18 cellular contexts compared by ENCODE assay signal in genomic region chr4:84809946-84810345, GRCh38.
DNase-seq lines count a peak whose midpoint lies in the region; ATAC-seq, FAIRE-seq and TF ChIP-seq lines count a peak whose summit lies in the region.
"Had no signal": no experiment of that assay in that cellular context is flagged by ENCODE, and none has a peak within 500 bp of the region (broad histone marks: within the 10 kb centered on the region; RNA-seq: fewer than 3 reads in every experiment).

No MANE protein-coding gene starts in this region.

- no peak for TF ChIP-seq EP300 in esophagus muscularis mucosa (IDR thresholded peaks at IDR 0.05)

- CTCF ChIA-PET in IMR-90 (lab: Yijun Ruan, JAX) = no interaction called here

- peaks cover 5 to 8% of the 10 kb centered on the region in 2 experiments; a peak in 3 of 4 replicates for H3K79me1 ChIP-seq in IMR-90 (ENCODE audit: low read depth in 1 of 2, low read length in 2 of 2)

- no peak for ATAC-seq in IMR-90 (ENCODE audit: low read depth)
- ATAC-seq: GM12878, GM23338, Right ventricle myocardium inferior had no signal

- H4K5ac ChIP-seq in IMR-90 (ENCODE audit: low read depth, low read length) = no peak overlapping the region

- H2BK20ac ChIP-seq in IMR-90 (ENCODE audit: low read depth, low read length) = no peak overlapping the region

- in situ Hi-C loops in IMR-90 (cut with MboI; ENCODE audit: low sequenced_read_pairs) = no loop called here

- BruUV-seq in IMR-90 (replicated peaks; lab: Mats Ljungman, UMichigan) = no TSS peak

- no peaks in the 10 kb centered on the region for H3K79me2 ChIP-seq in keratinocyte (ENCODE audit: control insufficient read depth, insufficient read depth, low read length)

- POLR2A ChIA-PET in IMR-90 (lab: Charles Lee; ENCODE audit: unreplicated experiment) = no interaction called here

- H3K56ac ChIP-seq in IMR-90 (ENCODE audit: extremely low read depth, insufficient read depth, low read length) = no peak overlapping the region

- H3K18ac ChIP-seq in IMR-90 (ENCODE audit: low read depth, low read length) = no peak overlapping the region

- dilution Hi-C loops in IMR-90 (cut with HindIII; ENCODE audit: low sequenced_read_pairs, unreplicated experiment) (no loop called here), keratinocyte (cut with MboI; ENCODE audit: extremely low pct_ligation_motif_present, low sequenced_read_pairs) (no loop called here)

- no peaks in the 10 kb centered on the region; the same call in 1 of the 2 replicates for H3K4me1 ChIP-seq in IMR-90 (ENCODE audit: control insufficient read depth, insufficient read depth, low read length)
- peaks cover 9% of the 10 kb centered on the region for H3K4me1 ChIP-seq in keratinocyte (ENCODE audit: control insufficient read depth, extremely low read depth, insufficient read depth, low read length)
- no peaks in the 10 kb centered on the region for H3K4me1 ChIP-seq in thyroid gland
- H3K4me1 ChIP-seq in esophagus muscularis mucosa = peaks cover 0 to 11% (median 7%) of the 10 kb centered on the region in 4 donors
- H3K4me1 ChIP-seq: HAP-1 had no signal

- H4K91ac ChIP-seq in IMR-90 (ENCODE audit: insufficient read depth, low read depth, low read length) = no peak overlapping the region

- no peak overlapping the region for H3K27ac ChIP-seq in IMR-90 (ENCODE audit: insufficient read depth, low read length)
- H3K27ac ChIP-seq in cingulate gyrus (ENCODE audit: low read depth, low read length) = peak overlapping the region; percentile 48
- no peak overlapping the region for H3K27ac ChIP-seq in keratinocyte (ENCODE audit: control insufficient read depth, insufficient read depth, low read length)
- no peak overlapping the region for H3K27ac ChIP-seq in thyroid gland
- no peak overlapping the region for H3K27ac ChIP-seq in esophagus muscularis mucosa (replicated peaks in 1 of 4)

- no peak overlapping the region for H2BK120ac ChIP-seq in IMR-90 (ENCODE audit: low read depth, low read length)

- H3K4me2 ChIP-seq in IMR-90 (ENCODE audit: low read depth, low read length) (no peak overlapping the region), keratinocyte (ENCODE audit: control insufficient read depth, extremely low read depth, insufficient read depth, low read depth, low read length) (no peak overlapping the region)
- H3K4me2 ChIP-seq: GM23338 had no signal

- peak; percentile 9 for FAIRE-seq in keratinocyte (lab: Jason Lieb, UNC)
- FAIRE-seq: A204.1, GM12878, RCC 7860 had no signal

- TF ChIP-seq POLR2A in IMR-90 (IDR thresholded peaks at IDR 0.05; ENCODE audit: low read depth, low read length) = no peak
- no peak for TF ChIP-seq POLR2A in thyroid gland (IDR thresholded peaks at IDR 0.05)
- TF ChIP-seq POLR2A in esophagus muscularis mucosa (IDR thresholded peaks at IDR 0.05; ENCODE audit: low read depth) = no peak

- H2AK5ac ChIP-seq in IMR-90 (ENCODE audit: low read depth, low read length) = no peak overlapping the region

- no peak overlapping the region for H4K8ac ChIP-seq in IMR-90 (ENCODE audit: low read depth in 2 of 2, low read length in 2 of 2)

- no peak overlapping the region for H2BK15ac ChIP-seq in IMR-90 (ENCODE audit: low read depth, low read length)

- H3K23ac ChIP-seq in IMR-90 (ENCODE audit: low read depth, low read length) = no peak overlapping the region

- H3K4me3 ChIP-seq in IMR-90 (ENCODE audit: insufficient read depth, low read depth, low read length) = no peak overlapping the region
- no peak overlapping the region for H3K4me3 ChIP-seq in keratinocyte (ENCODE audit: control insufficient read depth in 2 of 3, extremely low read depth in 1 of 3, insufficient read depth in 2 of 3, low read depth in 1 of 3, low read length in 3 of 3)
- no peak overlapping the region for H3K4me3 ChIP-seq in thyroid gland (replicated peaks in 1 of 3)
- H3K4me3 ChIP-seq in esophagus muscularis mucosa = no peak overlapping the region
- H3K4me3 ChIP-seq: GM12878, GM23338, HAP-1 had no signal

- intact Hi-C loops in IMR-90 (cut with micrococcal nuclease) = loop anchor here (5.0 kb wide), 1 partner anchor 157 kb away; the partner anchor contains the start of gene WDFY3
- intact Hi-C loops in thyroid gland (cut with DNase I) = no loop called here
- intact Hi-C loops in esophagus muscularis mucosa (cut with DNase I) = no loop called here

- no peak overlapping the region for H2AK9ac ChIP-seq in IMR-90 (replicated peaks; ENCODE audit: low read depth, low read length, poor library complexity)

- no peak for TF ChIP-seq RAD21 in IMR-90 (IDR thresholded peaks at IDR 0.05; ENCODE audit: low read length)

- no peak overlapping the region for H2BK5ac ChIP-seq in IMR-90 (ENCODE audit: low read depth, low read length, poor library complexity, severe bottlenecking)

- H3K9me1 ChIP-seq in IMR-90 (ENCODE audit: insufficient read depth, low read length) (no peaks in the 10 kb centered on the region), keratinocyte (ENCODE audit: control insufficient read depth, extremely low read depth, insufficient read depth, low read length) (no peaks in the 10 kb centered on the region)

- no CpG with 5 or more reads among the region's 9 CpGs for WGBS in IMR-90 (ENCODE audit: extremely low coverage in 2 of 2, insufficient read length in 1 of 2), 2 experiments
- 73 to 80% methylated on average over 9 of the region's 9 CpGs for WGBS in thyroid gland, 2 donors
- 53% methylated on average over 9 of the region's 9 CpGs for WGBS in esophagus muscularis mucosa

- no peak overlapping the region for H3K9ac ChIP-seq in IMR-90 (ENCODE audit: low read depth, low read length)
- H3K9ac ChIP-seq in keratinocyte (ENCODE audit: control insufficient read depth, extremely low read depth, insufficient read depth, low read length) = no peak overlapping the region

- H2AFZ ChIP-seq in IMR-90 (replicated peaks; ENCODE audit: low read length, poor library complexity) (no peak overlapping the region), keratinocyte (ENCODE audit: control insufficient read depth, low read length) (no peak overlapping the region)
- H2AFZ ChIP-seq: GM23338 had no signal

- H3K9me3 ChIP-seq in IMR-90 (ENCODE audit: control insufficient read depth, insufficient read depth, low read length) = no peaks in the 10 kb centered on the region
- H3K9me3 ChIP-seq in keratinocyte (ENCODE audit: control insufficient read depth, low read depth, low read length) = no peaks in the 10 kb centered on the region
- no peaks in the 10 kb centered on the region for H3K9me3 ChIP-seq in thyroid gland
- no peaks in the 10 kb centered on the region for H3K9me3 ChIP-seq in esophagus muscularis mucosa
- H3K9me3 ChIP-seq: HAP-1 had no signal

- H3K36me3 ChIP-seq in IMR-90 (ENCODE audit: control insufficient read depth, insufficient read depth, low read length) (peaks cover 4% of the 10 kb centered on the region), keratinocyte (ENCODE audit: control insufficient read depth in 2 of 2, extremely low read depth in 1 of 2, insufficient read depth in 2 of 2, low read length in 2 of 2) (peaks cover 3 to 5% of the 10 kb centered on the region in 2 experiments), thyroid gland (peaks cover 0 to 9% of the 10 kb centered on the region in 2 donors), esophagus muscularis mucosa (peaks cover 3 to 37% (median 10%) of the 10 kb centered on the region in 4 donors)

- H3K14ac ChIP-seq in IMR-90 (replicated peaks; ENCODE audit: low read depth, low read length) = no peak overlapping the region

- TF ChIP-seq CTCF in IMR-90 (conservative IDR thresholded peaks at IDR 0.05; ENCODE audit: low read depth, low read length) = no peak
- TF ChIP-seq CTCF in keratinocyte (optimal IDR thresholded peaks at IDR 0.05 in 1 of 3, IDR thresholded peaks at IDR 0.05 in 1 of 3, conservative IDR thresholded peaks at IDR 0.05 in 1 of 3; ENCODE audit: extremely low read depth in 1 of 3, insufficient read depth in 2 of 3, low read length in 3 of 3) = no peak
- TF ChIP-seq CTCF in thyroid gland (IDR thresholded peaks at IDR 0.05) = no peak
- no peak for TF ChIP-seq CTCF in esophagus muscularis mucosa (IDR thresholded peaks at IDR 0.05)

- no peaks in the 10 kb centered on the region for H4K20me1 ChIP-seq in IMR-90 (ENCODE audit: insufficient read depth, low read length)
- no peaks in the 10 kb centered on the region for H4K20me1 ChIP-seq in keratinocyte (ENCODE audit: control insufficient read depth, extremely low read depth, insufficient read depth, low read length)

- no peaks in the 10 kb centered on the region for H3K27me3 ChIP-seq in IMR-90 (ENCODE audit: control insufficient read depth, insufficient read depth, low read length)
- H3K27me3 ChIP-seq in keratinocyte (ENCODE audit: control insufficient read depth, extremely low read depth, insufficient read depth, low read length) = no peaks in the 10 kb centered on the region
- no peaks in the 10 kb centered on the region for H3K27me3 ChIP-seq in thyroid gland
- H3K27me3 ChIP-seq in esophagus muscularis mucosa = no peaks in the 10 kb centered on the region

- peak; percentile 2 for DNase-seq in IMR-90
- DNase-seq in keratinocyte (ENCODE audit: low read depth, low spot score) = no peak
- peak; percentile 70 for DNase-seq in superior temporal gyrus (ENCODE audit: extremely low spot score)
- DNase-seq in SW 1271 (lab: John Stamatoyannopoulos, UW) = no peak
- no peak for DNase-seq in thyroid gland
- DNase-seq in esophagus muscularis mucosa (ENCODE audit: extremely low spot score) = no peak
- DNase-seq: Kasumi-1, NCI-H1417 treated with DMSO at 0.1 percent for 48 hours, NCI-H187, NCI-H526, OCI-M1 had no signal

- H3K4ac ChIP-seq in IMR-90 (ENCODE audit: low read depth, low read length) = no peak overlapping the region

TF ChIP-seq in IMR-90, 13 proteins besides CTCF, POLR2A, EP300 and RAD21 (continues in another document):
- TF ChIP-seq SMC3 (IDR thresholded peaks at IDR 0.05; ENCODE audit: low read depth, low read length) (no peak), CHD1 (IDR thresholded peaks at IDR 0.05; ENCODE audit: low read depth, low read length) (no peak), RFX5 (IDR thresholded peaks at IDR 0.05; ENCODE audit: low read depth, low read length) (no peak), MAZ (IDR thresholded peaks at IDR 0.05; ENCODE audit: borderline replicate concordance, low read depth, low read length) (no peak), FOS (IDR thresholded peaks at IDR 0.05; ENCODE audit: low read depth, low read length) (no peak), ELK1 (IDR thresholded peaks at IDR 0.05; ENCODE audit: borderline replicate concordance, low read depth, low read length) (no peak), MXI1 (IDR thresholded peaks at IDR 0.05; ENCODE audit: borderline replicate concordance, low read depth, low read length) (no peak), MAFK (IDR thresholded peaks at IDR 0.05; ENCODE audit: low read depth, low read length) (no peak)

Comparison
In these comparisons a context has a peak if more than half of its experiments do, and no peak if none do; other contexts are left out.
1. DNase-seq: peak in IMR-90 (single experiment) and superior temporal gyrus (single experiment); none in keratinocyte (single experiment), SW 1271 (0 of 2), thyroid gland (0 of 2) and esophagus muscularis mucosa (single experiment).